ENCODE assay signal across 30 cellular contexts in the genomic region with DNA sequence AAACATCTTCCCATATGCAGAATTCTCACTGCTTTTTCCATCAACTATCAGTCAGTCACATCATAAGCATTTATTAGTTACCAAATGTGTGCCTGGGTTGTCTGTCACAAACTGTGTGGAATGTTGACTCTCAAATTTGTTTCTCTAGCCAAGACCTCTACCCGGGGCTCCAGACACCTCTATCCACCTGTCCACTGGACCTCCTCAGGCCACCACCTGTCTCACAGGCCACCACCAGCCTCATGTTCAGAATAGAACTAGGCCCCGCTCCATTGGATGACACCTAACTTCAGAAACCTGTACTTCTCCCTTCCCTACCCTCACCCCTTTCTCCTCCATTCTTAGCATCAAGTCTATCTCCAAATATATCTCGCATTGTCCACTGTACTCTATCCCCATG.
"Had no signal": no experiment of that assay in that cellular context is flagged by ENCODE, and none has a peak within 500 bp of the region (broad histone marks: within the 10 kb centered on the region; RNA-seq: fewer than 3 reads in every experiment).

No MANE protein-coding gene starts in this region.

- H3K36me3 ChIP-seq: gastroesophageal sphincter, ovary, prostate gland, thoracic aorta, vagina had no signal

- H3K4me3 Mint-ChIP-seq: activated CD4-positive, alpha-beta T cell treated with anti-CD3 and anti-CD28 coated beads for 36 hours; activated CD8-positive, alpha-beta memory T cell treated with anti-CD3 and anti-CD28 coated beads, Interleukin-2, amount 10 ng/mL, durations not matched to agents 7 days and 5 days; activated CD8-positive, alpha-beta T cell treated with anti-CD3 and anti-CD28 coated beads, Interleukin-2, amount 10 ng/mL, durations not matched to agents 7 days and 5 days; activated naive CD4-positive, alpha-beta T cell treated with anti-CD3 and anti-CD28 coated beads, Interleukin-2, amount 50 U/mL, for 24 hours; activated naive CD8-positive, alpha-beta T cell treated with anti-CD3 and anti-CD28 coated beads, Interleukin-2, amount 50 U/mL, for 24 hours; nephron progenitor cell; stimulated activated naive B cell treated with anti-CD40 and anti-IgM and Interleukin-4, amounts not matched to agents 10 μg/mL and 1 μg/mL and 100 μg/mL, for 72 hours; type B pancreatic cell had no signal

- H3K27me3 Mint-ChIP-seq: activated CD4-positive, alpha-beta T cell treated with anti-CD3 and anti-CD28 coated beads for 36 hours; activated CD8-positive, alpha-beta memory T cell treated with anti-CD3 and anti-CD28 coated beads, Interleukin-2, amount 10 ng/mL, durations not matched to agents 7 days and 5 days; type B pancreatic cell had no signal

- H3K79me2 ChIP-seq: hepatocyte had no signal

- H3K27ac Mint-ChIP-seq: activated CD4-positive, alpha-beta T cell treated with anti-CD3 and anti-CD28 coated beads for 36 hours; activated CD8-positive, alpha-beta memory T cell treated with anti-CD3 and anti-CD28 coated beads, Interleukin-2, amount 10 ng/mL, durations not matched to agents 7 days and 5 days; activated CD8-positive, alpha-beta T cell treated with anti-CD3 and anti-CD28 coated beads, Interleukin-2, amount 10 ng/mL, durations not matched to agents 7 days and 5 days; activated naive CD4-positive, alpha-beta T cell treated with anti-CD3 and anti-CD28 coated beads, Interleukin-2, amount 50 U/mL, for 24 hours; activated naive CD8-positive, alpha-beta T cell treated with anti-CD3 and anti-CD28 coated beads, Interleukin-2, amount 50 U/mL, for 24 hours; activated T-helper 2 cell treated with anti-CD3 and anti-CD28 coated beads, Interferon-gamma antibody, Interleukin-2, Interleukin-4, amounts not matched to agents 10 μg/mL and 5 μg/mL and 100 μg/mL, durations not matched to agents 14 hours and 24 hours and 36 hours; stimulated activated naive B cell treated with anti-CD40 and anti-IgM and Interleukin-4, amounts not matched to agents 10 μg/mL and 1 μg/mL and 100 μg/mL, for 72 hours had no signal

- H3K4me2 ChIP-seq: hepatocyte had no signal

- H2AFZ ChIP-seq: hepatocyte had no signal

- H3K27me3 ChIP-seq: dorsolateral prefrontal cortex, gastroesophageal sphincter, hepatocyte, ovary, vagina had no signal

- H3K4me3 ChIP-seq: dorsolateral prefrontal cortex, gastroesophageal sphincter, hepatocyte, ovary, prostate gland, skin epidermis, thoracic aorta, vagina had no signal

- DNase-seq: activated CD4-positive, alpha-beta T cell treated with anti-CD3 and anti-CD28 coated beads for 36 hours; activated CD4-positive, CD25-positive, alpha-beta regulatory T cell; activated CD8-positive, alpha-beta memory T cell treated with anti-CD3 and anti-CD28 coated beads, Interleukin-2, amount 10 ng/mL, durations not matched to agents 7 days and 5 days; activated CD8-positive, alpha-beta T cell treated with anti-CD3 and anti-CD28 coated beads, Interleukin-2, amount 10 ng/mL, durations not matched to agents 7 days and 5 days; activated naive CD8-positive, alpha-beta T cell treated with anti-CD3 and anti-CD28 coated beads, Interleukin-2, amount 50 U/mL, for 24 hours; amygdala; central memory CD4-positive, alpha-beta T cell; dorsolateral prefrontal cortex; effector memory CD4-positive, alpha-beta T cell; erythroblast; kidney; left colon; nephron progenitor cell; ovary; retina; stimulated activated CD4-positive, alpha-beta T cell treated with anti-CD3 and anti-CD28 coated beads, Interleukin-1b, Interleukin-23, amount 100 ng/mL, for 48 hours; stimulated activated CD4-positive, alpha-beta T cell treated with anti-CD3 and anti-CD28 coated beads, Interleukin-4, amount 100 ng/mL, for 4 hours; stimulated activated CD8-positive, alpha-beta memory T cell treated with anti-CD3 and anti-CD28 coated beads, Interleukin-4, amount 100 ng/mL, for 48 hours; stimulated activated naive B cell treated with anti-CD40 and anti-IgM and Interleukin-4, amounts not matched to agents 10 μg/mL and 1 μg/mL and 100 μg/mL, for 72 hours; T-helper 2 cell had no signal

- H3K36me3 Mint-ChIP-seq: activated CD8-positive, alpha-beta memory T cell treated with anti-CD3 and anti-CD28 coated beads, Interleukin-2, amount 10 ng/mL, durations not matched to agents 7 days and 5 days; activated naive CD4-positive, alpha-beta T cell treated with anti-CD3 and anti-CD28 coated beads, Interleukin-2, amount 50 U/mL, for 24 hours; stimulated activated naive B cell treated with anti-CD40 and anti-IgM and Interleukin-4, amounts not matched to agents 10 μg/mL and 1 μg/mL and 100 μg/mL, for 72 hours had no signal

- ATAC-seq: activated CD8-positive, alpha-beta memory T cell treated with anti-CD3 and anti-CD28 coated beads, Interleukin-2, amount 10 ng/mL, durations not matched to agents 7 days and 5 days; activated CD8-positive, alpha-beta T cell treated with anti-CD3 and anti-CD28 coated beads, Interleukin-2, amount 10 ng/mL, durations not matched to agents 7 days and 5 days; activated naive CD8-positive, alpha-beta T cell treated with anti-CD3 and anti-CD28 coated beads, Interleukin-2, amount 50 U/mL, for 24 hours; sciatic nerve; stimulated activated naive B cell treated with anti-CD40 and anti-IgM and Interleukin-4, amounts not matched to agents 10 μg/mL and 1 μg/mL and 100 μg/mL, for 72 hours had no signal

- H3K4me1 Mint-ChIP-seq: activated CD4-positive, alpha-beta T cell treated with anti-CD3 and anti-CD28 coated beads for 36 hours; activated naive CD4-positive, alpha-beta T cell treated with anti-CD3 and anti-CD28 coated beads, Interleukin-2, amount 50 U/mL, for 24 hours; activated naive CD8-positive, alpha-beta T cell treated with anti-CD3 and anti-CD28 coated beads, Interleukin-2, amount 50 U/mL, for 24 hours; stimulated activated naive B cell treated with anti-CD40 and anti-IgM and Interleukin-4, amounts not matched to agents 10 μg/mL and 1 μg/mL and 100 μg/mL, for 72 hours had no signal

- H3K9me3 ChIP-seq: gastroesophageal sphincter, ovary, prostate gland, thoracic aorta, vagina had no signal

- H3K27ac ChIP-seq: gastroesophageal sphincter, ovary, prostate gland, skin epidermis, vagina had no signal

- H3K9me3 Mint-ChIP-seq: activated naive CD4-positive, alpha-beta T cell treated with anti-CD3 and anti-CD28 coated beads, Interleukin-2, amount 50 U/mL, for 24 hours; activated naive CD8-positive, alpha-beta T cell treated with anti-CD3 and anti-CD28 coated beads, Interleukin-2, amount 50 U/mL, for 24 hours; activated T-helper 2 cell treated with anti-CD3 and anti-CD28 coated beads, Interferon-gamma antibody, Interleukin-2, Interleukin-4, amounts not matched to agents 10 μg/mL and 5 μg/mL and 100 μg/mL, durations not matched to agents 14 hours and 24 hours and 36 hours had no signal

- H3K4me1 ChIP-seq: prostate gland had no signal
